10 cellular contexts compared by ENCODE assay signal in genomic region chr10:60733826-60734225, GRCh38. TPM values are rescaled to one million over a fixed set of nuclear protein-coding genes. Genes with fewer than 3 reads are reported as not detected.
A peak's percentile ranks its signal among the peaks of the same experiment; 100 is the strongest.
DNase-seq lines count a peak whose midpoint lies in the region; TF ChIP-seq lines count a peak whose summit lies in the region.
"Had no signal": no experiment of that assay in that cellular context is flagged by ENCODE, and none has a peak within 500 bp of the region (broad histone marks: within the 10 kb centered on the region; RNA-seq: fewer than 3 reads in every experiment).

No MANE protein-coding gene starts in this region.

- TF ChIP-seq POLR2A in erythroblast (IDR thresholded peaks at IDR 0.05; ENCODE audit: low read length): no peak

- H3K9me3 Mint-ChIP-seq in CD14-positive monocyte (peaks cover 0 to 6% (median 0%) of the 10 kb centered on the region in 7 donors), neural progenitor cell (no peaks in the 10 kb centered on the region)

- H3K4me3 ChIP-seq in LNCaP clone FGC (ENCODE audit: low read depth, low read length) (peak overlapping the region; percentile 60), endocrine pancreas (ENCODE audit: control insufficient read depth, insufficient read depth, low read length) (peak overlapping the region; percentile 7), neural progenitor cell (peak overlapping the region; percentile 80)

- no peak overlapping the region for H3K27ac ChIP-seq in neural progenitor cell

- H3K4me2 ChIP-seq in neural progenitor cell: peak overlapping the region; percentile 94

- TF ChIP-seq CTCF in CD14-positive monocyte (IDR thresholded peaks at IDR 0.05): no peak
- no peak for TF ChIP-seq CTCF in LNCaP clone FGC (IDR thresholded peaks at IDR 0.05; ENCODE audit: control insufficient read depth, extremely low read depth, insufficient read depth)
- no peak for TF ChIP-seq CTCF in neural progenitor cell (IDR thresholded peaks at IDR 0.05)

- H3K27ac Mint-ChIP-seq in CD14-positive monocyte (no peak overlapping the region), neural progenitor cell (no peak overlapping the region)

- H3K36me3 Mint-ChIP-seq in CD14-positive monocyte (no peaks in the 10 kb centered on the region), neural progenitor cell (no peaks in the 10 kb centered on the region)

- DNase-seq in CD14-positive monocyte (ENCODE audit: low spot score): no peak
- DNase-seq in LNCaP clone FGC (ENCODE audit: low read depth): no peak
- no peak for DNase-seq in neural progenitor cell (ENCODE audit: low spot score)
- no peak for DNase-seq in DMS114 treated with DMSO at 0.1 percent for 48 hours (lab: John Stamatoyannopoulos, UW; ENCODE audit: unreplicated experiment)
- no peak for DNase-seq in erythroblast (lab: John Stamatoyannopoulos, UW)
- DNase-seq in LoVo (ENCODE audit: low spot score): no peak
- no peak for DNase-seq in GOT3 (lab: John Stamatoyannopoulos, UW)
- DNase-seq: anterior cingulate cortex, NCI-H1048 had no signal

- H2AFZ ChIP-seq in neural progenitor cell (replicated peaks): no peak overlapping the region

- H3K36me3 ChIP-seq in endocrine pancreas (ENCODE audit: control insufficient read depth, insufficient read depth, low read length): no peaks in the 10 kb centered on the region
- H3K36me3 ChIP-seq in neural progenitor cell: no peaks in the 10 kb centered on the region

- H3K4me1 Mint-ChIP-seq in CD14-positive monocyte: peaks cover 16% of the 10 kb centered on the region
- peaks cover 6% of the 10 kb centered on the region for H3K4me1 Mint-ChIP-seq in neural progenitor cell

- H3K27me3 ChIP-seq in endocrine pancreas (ENCODE audit: control insufficient read depth, insufficient read depth, low read length) (no peaks in the 10 kb centered on the region), neural progenitor cell (peaks cover 57% of the 10 kb centered on the region)

- peak overlapping the region; percentile 30 for H3K9ac ChIP-seq in endocrine pancreas (ENCODE audit: control insufficient read depth, insufficient read depth, low read length)
- H3K9ac ChIP-seq in neural progenitor cell: no peak overlapping the region

- no peaks in the 10 kb centered on the region for H4K20me1 ChIP-seq in neural progenitor cell (ENCODE audit: low read depth)

- H3K79me2 ChIP-seq in neural progenitor cell (ENCODE audit: low read depth): no peaks in the 10 kb centered on the region

- H3K9me3 ChIP-seq in endocrine pancreas (ENCODE audit: control insufficient read depth, low read length): no peaks in the 10 kb centered on the region
- no peaks in the 10 kb centered on the region for H3K9me3 ChIP-seq in neural progenitor cell (ENCODE audit: low read depth)

- H3K4me3 Mint-ChIP-seq in CD14-positive monocyte: peak overlapping the region; percentile 4 to 43
- H3K4me3 Mint-ChIP-seq in neural progenitor cell: peak overlapping the region; percentile 81

- no peaks in the 10 kb centered on the region for H3F3A ChIP-seq in neural progenitor cell (ENCODE audit: low read depth)

- H3K27me3 Mint-ChIP-seq in CD14-positive monocyte (ENCODE audit: low read depth in 3 of 3) (peaks cover 23 to 33% (median 27%) of the 10 kb centered on the region in 3 donors), neural progenitor cell (ENCODE audit: insufficient read depth, low read depth) (peaks cover 19% of the 10 kb centered on the region)

- H3K4me1 ChIP-seq in endocrine pancreas (ENCODE audit: control insufficient read depth, insufficient read depth, low read length): no peaks in the 10 kb centered on the region
- H3K4me1 ChIP-seq in neural progenitor cell: peaks cover 4% of the 10 kb centered on the region

- intact Hi-C loops in CD14-positive monocyte (cut with micrococcal nuclease): no loop called here

RNA-seq across cellular contexts. Expression of gene CDK1, which starts 44.5 kb away (rescaled TPM):
- polyA plus RNA-seq in CD14-positive monocyte: under 1 TPM; 0.08 to 0.09 TPM
- 291 and 421 TPM in 2 replicates for total RNA-seq in neural progenitor cell (ENCODE audit: low replicate concordance)

Comparison
In these comparisons a context has a peak if more than half of its experiments do, and no peak if none do; other contexts are left out.
1. H3K4me3 ChIP-seq: peak in every context shown above with its lines; median percentile 80 in neural progenitor cell; 60 in LNCaP clone FGC; 7 in endocrine pancreas.